In the genomic region with DNA sequence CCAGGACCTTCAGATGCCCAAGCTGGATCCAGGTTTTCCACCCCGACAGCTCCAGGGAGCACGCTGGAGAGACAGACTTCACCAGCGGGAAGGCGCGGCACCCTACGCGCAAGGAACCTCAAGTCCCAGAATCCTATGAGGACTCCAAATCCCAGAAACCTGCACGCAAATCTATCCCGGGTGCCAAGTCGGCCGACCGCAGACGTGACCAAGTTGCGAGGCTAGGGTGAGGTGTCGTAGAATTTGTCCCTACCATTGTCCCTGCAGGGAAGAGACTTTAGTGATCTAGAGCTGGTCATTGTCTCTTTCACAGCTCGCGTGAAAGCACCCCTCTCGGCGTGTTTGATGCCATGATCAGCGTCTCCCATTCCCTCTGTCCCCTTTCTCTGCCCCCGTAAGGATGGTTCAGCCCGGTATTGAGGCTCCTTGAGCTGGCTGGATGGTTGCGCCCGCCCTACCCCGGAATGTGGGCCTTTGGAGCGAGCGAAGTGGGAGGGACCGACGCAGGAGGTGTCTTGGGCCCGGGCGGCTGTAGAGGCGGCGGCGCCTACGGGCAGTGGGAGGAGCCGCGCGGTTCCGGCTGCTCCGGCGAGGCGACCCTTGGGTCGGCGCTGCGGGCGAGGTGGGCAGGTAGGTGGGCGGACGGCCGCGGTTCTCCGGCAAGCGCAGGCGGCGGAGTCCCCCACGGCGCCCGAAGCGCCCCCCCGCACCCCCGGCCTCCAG, we compare ENCODE assay signal across 1 cellular context.
TF ChIP-seq lines count a peak whose summit lies in the region.

Gene PRKCI (plus strand): TSS at position 501 of the 723 bp plus-strand sequence. CDS start 246 bp downstream, outside the sequence.

TF ChIP-seq in K562, 482 proteins besides CTCF, POLR2A, EP300 and RAD21 (continued from another document and continues in another):
- TF ChIP-seq ZBTB11 (CRISPR knock-in tag; IDR thresholded peaks at IDR 0.05) (no peak), BRF2 (IDR thresholded peaks at IDR 0.05; ENCODE audit: borderline replicate concordance, insufficient read depth, insufficient read length) (no peak), FOS (IDR thresholded peaks at IDR 0.05; ENCODE audit: extremely low read depth, insufficient read length) (no peak), LCOR (CRISPR knock-in tag; IDR thresholded peaks at IDR 0.05) (0 out of 2 replicates have a peak, but pooled peaks have one; percentile 57), ZNF696 (CRISPR knock-in tag; conservative IDR thresholded peaks at IDR 0.05) (no peak), ELF1 (tag; IDR thresholded peaks at IDR 0.05) (no peak; the same call in 1 of the 2 replicates), HCFC1 (IDR thresholded peaks at IDR 0.05; ENCODE audit: low read depth, low read length) (peak; percentile 89), CBFB (CRISPR knock-in tag; IDR thresholded peaks at IDR 0.05) (peak; percentile 99), ZNF76 (CRISPR knock-in tag; IDR thresholded peaks at IDR 0.05; ENCODE audit: borderline replicate concordance) (no peak), ZNF280B (CRISPR knock-in tag; IDR thresholded peaks at IDR 0.05) (no peak), TAF15 (IDR thresholded peaks at IDR 0.05; ENCODE audit: low read depth, low read length) (no peak), MBD2 (IDR thresholded peaks at IDR 0.05; ENCODE audit: borderline replicate concordance, low read depth) (peak; percentile 100), RBBP5 (IDR thresholded peaks at IDR 0.05; ENCODE audit: borderline replicate concordance, insufficient read depth, low read length, poor library complexity, severe bottlenecking) (peak; percentile 89), NFIX (CRISPR knock-in tag; IDR thresholded peaks at IDR 0.05; ENCODE audit: low read depth) (peak; percentile 36; the same call in 1 of the 2 replicates), DIDO1 (tag; IDR thresholded peaks at IDR 0.05; ENCODE audit: low read depth) (peak; percentile 64), ARID2 (IDR thresholded peaks at IDR 0.05) (no peak), ZBTB33 (CRISPR knock-in tag; IDR thresholded peaks at IDR 0.05) (no peak), ZNF668 (CRISPR knock-in tag; IDR thresholded peaks at IDR 0.05) (no peak), HDAC6 (IDR thresholded peaks at IDR 0.05; ENCODE audit: low read depth, low read length) (no peak), BCOR (IDR thresholded peaks at IDR 0.05) (peak; percentile 25; the same call in 1 of the 2 replicates), LEF1 (IDR thresholded peaks at IDR 0.05) (peak; percentile 65), SREBF1 (IDR thresholded peaks at IDR 0.05; ENCODE audit: borderline replicate concordance, low read depth, low read length) (peak; percentile 97), ELF2 (CRISPR knock-in tag; IDR thresholded peaks at IDR 0.05) (no peak), ZBTB12 (CRISPR knock-in tag; IDR thresholded peaks at IDR 0.05) (no peak), HOMEZ (CRISPR knock-in tag; IDR thresholded peaks at IDR 0.05) (no peak), PHB2 (IDR thresholded peaks at IDR 0.05; ENCODE audit: low read depth) (no peak), RCOR1 (IDR thresholded peaks at IDR 0.05; ENCODE audit: borderline replicate concordance in 1 of 2, low read depth in 2 of 2, low read length in 2 of 2) (no peak)
- TF ChIP-seq, protein P1, sequence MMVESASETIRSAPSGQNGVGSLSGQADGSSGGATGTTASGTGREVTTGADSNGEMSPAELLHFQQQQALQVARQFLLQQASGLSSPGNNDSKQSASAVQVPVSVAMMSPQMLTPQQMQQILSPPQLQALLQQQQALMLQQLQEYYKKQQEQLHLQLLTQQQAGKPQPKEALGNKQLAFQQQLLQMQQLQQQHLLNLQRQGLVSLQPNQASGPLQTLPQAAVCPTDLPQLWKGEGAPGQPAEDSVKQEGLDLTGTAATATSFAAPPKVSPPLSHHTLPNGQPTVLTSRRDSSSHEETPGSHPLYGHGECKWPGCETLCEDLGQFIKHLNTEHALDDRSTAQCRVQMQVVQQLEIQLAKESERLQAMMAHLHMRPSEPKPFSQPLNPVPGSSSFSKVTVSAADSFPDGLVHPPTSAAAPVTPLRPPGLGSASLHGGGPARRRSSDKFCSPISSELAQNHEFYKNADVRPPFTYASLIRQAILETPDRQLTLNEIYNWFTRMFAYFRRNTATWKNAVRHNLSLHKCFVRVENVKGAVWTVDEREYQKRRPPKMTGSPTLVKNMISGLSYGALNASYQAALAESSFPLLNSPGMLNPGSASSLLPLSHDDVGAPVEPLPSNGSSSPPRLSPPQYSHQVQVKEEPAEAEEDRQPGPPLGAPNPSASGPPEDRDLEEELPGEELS (CRISPR knock-in tag; IDR thresholded peaks at IDR 0.05; ENCODE audit: borderline replicate concordance), result no peak
- TF ChIP-seq, protein P2, sequence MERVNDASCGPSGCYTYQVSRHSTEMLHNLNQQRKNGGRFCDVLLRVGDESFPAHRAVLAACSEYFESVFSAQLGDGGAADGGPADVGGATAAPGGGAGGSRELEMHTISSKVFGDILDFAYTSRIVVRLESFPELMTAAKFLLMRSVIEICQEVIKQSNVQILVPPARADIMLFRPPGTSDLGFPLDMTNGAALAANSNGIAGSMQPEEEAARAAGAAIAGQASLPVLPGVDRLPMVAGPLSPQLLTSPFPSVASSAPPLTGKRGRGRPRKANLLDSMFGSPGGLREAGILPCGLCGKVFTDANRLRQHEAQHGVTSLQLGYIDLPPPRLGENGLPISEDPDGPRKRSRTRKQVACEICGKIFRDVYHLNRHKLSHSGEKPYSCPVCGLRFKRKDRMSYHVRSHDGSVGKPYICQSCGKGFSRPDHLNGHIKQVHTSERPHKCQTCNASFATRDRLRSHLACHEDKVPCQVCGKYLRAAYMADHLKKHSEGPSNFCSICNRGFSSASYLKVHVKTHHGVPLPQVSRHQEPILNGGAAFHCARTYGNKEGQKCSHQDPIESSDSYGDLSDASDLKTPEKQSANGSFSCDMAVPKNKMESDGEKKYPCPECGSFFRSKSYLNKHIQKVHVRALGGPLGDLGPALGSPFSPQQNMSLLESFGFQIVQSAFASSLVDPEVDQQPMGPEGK (CRISPR knock-in tag; IDR thresholded peaks at IDR 0.05; ENCODE audit: borderline replicate concordance), result no peak
- TF ChIP-seq, protein P3, sequence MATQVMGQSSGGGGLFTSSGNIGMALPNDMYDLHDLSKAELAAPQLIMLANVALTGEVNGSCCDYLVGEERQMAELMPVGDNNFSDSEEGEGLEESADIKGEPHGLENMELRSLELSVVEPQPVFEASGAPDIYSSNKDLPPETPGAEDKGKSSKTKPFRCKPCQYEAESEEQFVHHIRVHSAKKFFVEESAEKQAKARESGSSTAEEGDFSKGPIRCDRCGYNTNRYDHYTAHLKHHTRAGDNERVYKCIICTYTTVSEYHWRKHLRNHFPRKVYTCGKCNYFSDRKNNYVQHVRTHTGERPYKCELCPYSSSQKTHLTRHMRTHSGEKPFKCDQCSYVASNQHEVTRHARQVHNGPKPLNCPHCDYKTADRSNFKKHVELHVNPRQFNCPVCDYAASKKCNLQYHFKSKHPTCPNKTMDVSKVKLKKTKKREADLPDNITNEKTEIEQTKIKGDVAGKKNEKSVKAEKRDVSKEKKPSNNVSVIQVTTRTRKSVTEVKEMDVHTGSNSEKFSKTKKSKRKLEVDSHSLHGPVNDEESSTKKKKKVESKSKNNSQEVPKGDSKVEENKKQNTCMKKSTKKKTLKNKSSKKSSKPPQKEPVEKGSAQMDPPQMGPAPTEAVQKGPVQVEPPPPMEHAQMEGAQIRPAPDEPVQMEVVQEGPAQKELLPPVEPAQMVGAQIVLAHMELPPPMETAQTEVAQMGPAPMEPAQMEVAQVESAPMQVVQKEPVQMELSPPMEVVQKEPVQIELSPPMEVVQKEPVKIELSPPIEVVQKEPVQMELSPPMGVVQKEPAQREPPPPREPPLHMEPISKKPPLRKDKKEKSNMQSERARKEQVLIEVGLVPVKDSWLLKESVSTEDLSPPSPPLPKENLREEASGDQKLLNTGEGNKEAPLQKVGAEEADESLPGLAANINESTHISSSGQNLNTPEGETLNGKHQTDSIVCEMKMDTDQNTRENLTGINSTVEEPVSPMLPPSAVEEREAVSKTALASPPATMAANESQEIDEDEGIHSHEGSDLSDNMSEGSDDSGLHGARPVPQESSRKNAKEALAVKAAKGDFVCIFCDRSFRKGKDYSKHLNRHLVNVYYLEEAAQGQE (CRISPR knock-in tag; IDR thresholded peaks at IDR 0.05; ENCODE audit: low read depth), result no peak
- TF ChIP-seq, protein P4, sequence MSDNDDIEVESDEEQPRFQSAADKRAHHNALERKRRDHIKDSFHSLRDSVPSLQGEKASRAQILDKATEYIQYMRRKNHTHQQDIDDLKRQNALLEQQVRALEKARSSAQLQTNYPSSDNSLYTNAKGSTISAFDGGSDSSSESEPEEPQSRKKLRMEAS (CRISPR knock-in tag; IDR thresholded peaks at IDR 0.05), result 0 out of 2 replicates have a peak, but pooled peaks have one; percentile 8
